In genomic region chr7:99624487-99624886, GRCh38 we compare ENCODE assay signal across 11 cellular contexts. TPM values are rescaled to one million over a fixed set of nuclear protein-coding genes. Genes with fewer than 3 reads are reported as not detected.
A peak's percentile ranks its signal among the peaks of the same experiment; 100 is the strongest.
DNase-seq lines count a peak whose midpoint lies in the region; ATAC-seq lines count a peak whose summit lies in the region.
"Had no signal": no experiment of that assay in that cellular context is flagged by ENCODE, and none has a peak within 500 bp of the region (broad histone marks: within the 10 kb centered on the region; RNA-seq: fewer than 3 reads in every experiment).

No MANE protein-coding gene starts in this region.

- no peaks in the 10 kb centered on the region for H3K9me3 Mint-ChIP-seq in CD8-positive, alpha-beta memory T cell
- H3K9me3 Mint-ChIP-seq in activated naive CD4-positive, alpha-beta T cell treated with anti-CD3 and anti-CD28 coated beads, Interleukin-2, amount 50 U/mL, for 72 hours: no peaks in the 10 kb centered on the region

- no peaks in the 10 kb centered on the region for H3K27me3 ChIP-seq in CD8-positive, alpha-beta memory T cell (ENCODE audit: insufficient read depth, low read length, poor library complexity, severe bottlenecking)
- H3K27me3 ChIP-seq: cardiac muscle cell had no signal

- H3K4me3 ChIP-seq in CD8-positive, alpha-beta memory T cell (ENCODE audit: low read length): peak overlapping the region; percentile 46
- H3K4me3 ChIP-seq: cardiac muscle cell had no signal

- H3K9me3 ChIP-seq in CD8-positive, alpha-beta memory T cell (ENCODE audit: low read length): no peaks in the 10 kb centered on the region

- CTCF ChIA-PET in CD8-positive, alpha-beta memory T cell (lab: Charles Lee): interaction anchor here (0.8 to 1.4 kb wide), 5 partner anchors 9 to 66 kb away, joined by 3 to 4 read pairs (median 3); partner anchors contain the start of gene ZNF655

- POLR2A ChIA-PET in CD8-positive, alpha-beta memory T cell (lab: Charles Lee): interaction anchor here (0.9 to 1.4 kb wide), 7 partner anchors 44 to 299 kb away, joined by 3 to 13 read pairs (median 4); partner anchors contain the start of genes ARPC1A, BUD31, PDAP1 and ZKSCAN5

- ATAC-seq in activated naive CD4-positive, alpha-beta T cell treated with anti-CD3 and anti-CD28 coated beads, Interleukin-2, amount 50 U/mL, for 72 hours: peak; percentile 67 to 78
- no peak for ATAC-seq in GM18870 (IDR thresholded peaks at IDR 0.05; ENCODE audit: unreplicated experiment)
- ATAC-seq: Right ventricle myocardium inferior had no signal

- H3K36me3 ChIP-seq in CD8-positive, alpha-beta memory T cell (ENCODE audit: insufficient read depth, low read length): peaks cover 53% of the 10 kb centered on the region

- H3K4me1 ChIP-seq in CD8-positive, alpha-beta memory T cell (ENCODE audit: insufficient read depth, low read length): peaks cover 37% of the 10 kb centered on the region

- peak; percentile 67 to 92 (median 87) for DNase-seq in CD8-positive, alpha-beta memory T cell
- DNase-seq in activated CD4-positive, alpha-beta T cell treated with anti-CD3 and anti-CD28 coated beads for 48 hours: peak; percentile 78
- DNase-seq in activated naive CD4-positive, alpha-beta T cell treated with anti-CD3 and anti-CD28 coated beads, Interleukin-2, amount 50 U/mL, for 72 hours (ENCODE audit: low spot score in 2 of 2): peak; percentile 61 to 75
- peak; percentile 6 to 24 for DNase-seq in stimulated activated CD4-positive, alpha-beta T cell treated with anti-CD3 and anti-CD28 coated beads, Interleukin-1b, Interleukin-23, amount 100 ng/mL, for 1 hour (ENCODE audit: low read depth in 2 of 2)
- DNase-seq in anterior cingulate cortex (lab: John Stamatoyannopoulos, UW) (no peak), NCI-H1105 treated with DMSO at 0.1 percent for 48 hours (lab: John Stamatoyannopoulos, UW) (no peak), NCI-H345 (lab: John Stamatoyannopoulos, UW) (no peak)
- DNase-seq: occipital lobe had no signal

- peak overlapping the region; percentile 91 to 99 (median 98) for H3K27ac Mint-ChIP-seq in CD8-positive, alpha-beta memory T cell
- peak overlapping the region; percentile 94 to 99 for H3K27ac Mint-ChIP-seq in activated naive CD4-positive, alpha-beta T cell treated with anti-CD3 and anti-CD28 coated beads, Interleukin-2, amount 50 U/mL, for 72 hours

- peak overlapping the region; percentile 84 to 92 (median 90) for H3K4me3 Mint-ChIP-seq in CD8-positive, alpha-beta memory T cell

- peaks cover 39 to 55% (median 43%) of the 10 kb centered on the region in 3 donors for H3K4me1 Mint-ChIP-seq in CD8-positive, alpha-beta memory T cell

- peaks cover 0 to 91% (median 22%) of the 10 kb centered on the region in 3 donors for H3K36me3 Mint-ChIP-seq in CD8-positive, alpha-beta memory T cell
- peaks cover 46 to 84% of the 10 kb centered on the region in 2 donors for H3K36me3 Mint-ChIP-seq in activated naive CD4-positive, alpha-beta T cell treated with anti-CD3 and anti-CD28 coated beads, Interleukin-2, amount 50 U/mL, for 72 hours

- H3K27me3 Mint-ChIP-seq in CD8-positive, alpha-beta memory T cell: peaks cover 0 to 4% of the 10 kb centered on the region in 2 donors

- peak overlapping the region; percentile 32 for H3K27ac ChIP-seq in CD8-positive, alpha-beta memory T cell (ENCODE audit: low read depth, low read length)
- H3K27ac ChIP-seq: cardiac muscle cell had no signal

RNA-seq across cellular contexts. Expression of gene ZSCAN25, which starts 7.7 kb away (rescaled TPM):
- 10 to 100 TPM; 26.6 to 27.8 TPM for total RNA-seq in CD8-positive, alpha-beta memory T cell
- 13.0 TPM for polyA plus RNA-seq in CD8-positive, alpha-beta memory T cell
- 10 to 100 TPM; 30.7 to 31.8 TPM for total RNA-seq in activated naive CD4-positive, alpha-beta T cell treated with anti-CD3 and anti-CD28 coated beads, Interleukin-2, amount 50 U/mL, for 72 hours

RNA-seq across cellular contexts. Expression of gene TMEM225B, which starts 26.4 kb away (rescaled TPM):
- total RNA-seq in CD8-positive, alpha-beta memory T cell: under 1 TPM; 0.55 to 0.70 TPM
- polyA plus RNA-seq in CD8-positive, alpha-beta memory T cell: 1.5 TPM
- 1 to 10 TPM in 1 of 2 donors, under 1 TPM in 1; 0.76 to 4.1 TPM for total RNA-seq in activated naive CD4-positive, alpha-beta T cell treated with anti-CD3 and anti-CD28 coated beads, Interleukin-2, amount 50 U/mL, for 72 hours
- total RNA-seq: occipital lobe, Right ventricle myocardium inferior had no signal

RNA-seq across cellular contexts. Expression of gene CYP3A5, which starts 55.3 kb away (rescaled TPM):
- total RNA-seq in CD8-positive, alpha-beta memory T cell: not detected
- 0.16 TPM for polyA plus RNA-seq in CD8-positive, alpha-beta memory T cell
- under 1 TPM in 1 of 2 donors, not detected in 1; 0.41 TPM for total RNA-seq in activated naive CD4-positive, alpha-beta T cell treated with anti-CD3 and anti-CD28 coated beads, Interleukin-2, amount 50 U/mL, for 72 hours
- total RNA-seq: Right ventricle myocardium inferior had no signal

Comparison
In these comparisons a context has a peak if more than half of its experiments do, and no peak if none do; other contexts are left out.
1. DNase-seq: peak in CD8-positive, alpha-beta memory T cell (5 of 5), activated CD4-positive, alpha-beta T cell treated with anti-CD3 and anti-CD28 coated beads for 48 hours (single experiment), activated naive CD4-positive, alpha-beta T cell treated with anti-CD3 and anti-CD28 coated beads, Interleukin-2, amount 50 U/mL, for 72 hours (2 of 2) and stimulated activated CD4-positive, alpha-beta T cell treated with anti-CD3 and anti-CD28 coated beads, Interleukin-1b, Interleukin-23, amount 100 ng/mL, for 1 hour (2 of 2); none in anterior cingulate cortex (0 of 58), NCI-H1105 treated with DMSO at 0.1 percent for 48 hours (single experiment) and NCI-H345 (single experiment).